ENCODE assay signal across 14 cellular contexts in genomic region chr7:22781230-22781711, GRCh38. TPM values are rescaled to one million over a fixed set of nuclear protein-coding genes. Genes with fewer than 3 reads are reported as not detected.
DNase-seq lines count a peak whose midpoint lies in the region; ATAC-seq and TF ChIP-seq lines count a peak whose summit lies in the region.
"Had no signal": no experiment of that assay in that cellular context is flagged by ENCODE, and none has a peak within 500 bp of the region (broad histone marks: within the 10 kb centered on the region; RNA-seq: fewer than 3 reads in every experiment).

No MANE protein-coding gene starts in this region.

- H3K36me3 ChIP-seq in SK-N-SH (replicated peaks in 1 of 2; ENCODE audit: control insufficient read depth in 1 of 2, insufficient read depth in 2 of 2, low read length in 1 of 2) = no peaks in the 10 kb centered on the region

- no peak overlapping the region for H3K9ac ChIP-seq in SK-N-SH

- H3K4me3 ChIP-seq in SK-N-SH (ENCODE audit: low read depth in 2 of 2, low read length in 1 of 2) = no peak overlapping the region

- no peaks in the 10 kb centered on the region for H3K9me3 ChIP-seq in SK-N-SH

- H3K4me1 ChIP-seq in SK-N-SH (ENCODE audit: control insufficient read depth in 1 of 2, insufficient read depth in 2 of 2, low read depth in 1 of 2, low read length in 1 of 2) = no peaks in the 10 kb centered on the region; a peak in 3 of 4 replicates

- H2AFZ ChIP-seq in SK-N-SH (ENCODE audit: low read depth) = peak overlapping the region; percentile 30; the same call in 1 of the 2 replicates

- no peak for TF ChIP-seq CTCF in SK-N-SH (IDR thresholded peaks at IDR 0.05)

- no peaks in the 10 kb centered on the region for H3K27me3 ChIP-seq in SK-N-SH (ENCODE audit: insufficient read depth)

- intact Hi-C loops in sciatic nerve (cut with DNase I) = no loop called here

- no peaks in the 10 kb centered on the region for H3K9me2 ChIP-seq in SK-N-SH

- H3F3A ChIP-seq in SK-N-SH (replicated peaks; ENCODE audit: insufficient read depth) = peaks cover 4% of the 10 kb centered on the region

- WGBS in SK-N-SH (ENCODE audit: low lambda C conversion rate) = 19% methylated on average over 5 of the region's 5 CpGs

- H3K79me2 ChIP-seq in SK-N-SH (ENCODE audit: insufficient read depth) = no peaks in the 10 kb centered on the region

- DNase-seq in ELR (ENCODE audit: low read depth) = peak; percentile 96
- DNase-seq in SK-N-SH = no peak
- peak; percentile 77 for DNase-seq in fibroblast of peridontal ligament (ENCODE audit: extremely low read depth)
- DNase-seq in sciatic nerve (ENCODE audit: low spot score) = no peak
- DNase-seq in LoVo (ENCODE audit: low spot score) = no peak
- no peak for DNase-seq in NCI-H748 (lab: John Stamatoyannopoulos, UW; ENCODE audit: unreplicated experiment)
- no peak for DNase-seq in NK-92 treated with Interleukin-12 subunit alpha and Interleukin-12 subunit beta, amount 100 ng/mL, for 24 hours (lab: John Stamatoyannopoulos, UW)
- DNase-seq: activated CD4-positive, CD25-positive, alpha-beta regulatory T cell; activated T-cell treated with anti-CD3 and anti-CD28 coated beads, Interleukin-2, amount 50 U/mL, for 24 hours; NCI-H1048; NCI-H510A treated with DMSO at 0.1 percent for 48 hours had no signal

- ATAC-seq in sciatic nerve (peak; percentile 72), GM21367 (IDR thresholded peaks at IDR 0.05; ENCODE audit: unreplicated experiment) (no peak)

- no peak for TF ChIP-seq RAD21 in SK-N-SH (IDR thresholded peaks at IDR 0.05; ENCODE audit: low read length)

- H4K20me1 ChIP-seq in SK-N-SH (ENCODE audit: insufficient read depth) = no peaks in the 10 kb centered on the region

- H3K27ac ChIP-seq in SK-N-SH (ENCODE audit: low read depth in 2 of 2, low read length in 1 of 2) = peak overlapping the region in 1 of 2 experiments; percentile 50; a peak in 2 of 4 replicates
- H3K27ac ChIP-seq: HL-60 had no signal

- TF ChIP-seq EP300 in SK-N-SH (IDR thresholded peaks at IDR 0.05; ENCODE audit: borderline replicate concordance in 1 of 2, low read depth in 1 of 2, low read length in 1 of 2) = no peak

- POLR2A ChIA-PET in SK-N-SH (lab: Yijun Ruan, JAX) = no interaction called here

- H3K4me2 ChIP-seq in SK-N-SH = no peak overlapping the region

- CTCF ChIA-PET in SK-N-SH (lab: Yijun Ruan, JAX) = interaction anchor here (0.9 to 3.0 kb wide), 12 partner anchors 8 to 306 kb away, joined by 3 to 29 read pairs (median 6); partner anchors contain the start of gene IL6

TF ChIP-seq in SK-N-SH, 30 proteins besides CTCF, POLR2A, EP300 and RAD21:
- TF ChIP-seq RFX5 (IDR thresholded peaks at IDR 0.05; ENCODE audit: low read length) = no peak
- TF ChIP-seq ZBTB33 (IDR thresholded peaks at IDR 0.05; ENCODE audit: borderline replicate concordance, low read depth) = no peak
- TF ChIP-seq CHD2 (IDR thresholded peaks at IDR 0.05; ENCODE audit: low read length, partially characterized antibody) = no peak
- TF ChIP-seq REST (IDR thresholded peaks at IDR 0.05; ENCODE audit: low read depth, low read length) = no peak
- no peak for TF ChIP-seq RXRA (IDR thresholded peaks at IDR 0.05; ENCODE audit: borderline replicate concordance, low read depth)
- no peak for TF ChIP-seq SIN3A (IDR thresholded peaks at IDR 0.05; ENCODE audit: borderline replicate concordance, low read depth, low read length)
- no peak for TF ChIP-seq NFIC (IDR thresholded peaks at IDR 0.05; ENCODE audit: borderline replicate concordance)
- TF ChIP-seq FOXM1 (IDR thresholded peaks at IDR 0.05; ENCODE audit: low read depth) = no peak

RNA-seq across cellular contexts. Expression of gene TOMM7, which starts 41.4 kb away (rescaled TPM):
- polyA plus RNA-seq in SK-N-SH (2012; rRNA removed) = 453 and 546 TPM in 2 replicates
- 577 and 786 TPM in 2 replicates for polyA plus RNA-seq in SK-N-SH (2012; cell fraction: cytosol; rRNA removed)
- polyA plus RNA-seq in SK-N-SH (2012; cell fraction: nucleus; rRNA removed) = 127 and 172 TPM in 2 replicates
- total RNA-seq in sciatic nerve = 322 TPM

RNA-seq across cellular contexts. Expression of gene IL6, which starts 54.3 kb away (rescaled TPM):
- polyA plus RNA-seq in SK-N-SH (2012; rRNA removed) = 13.6 and 20.5 TPM in 2 replicates
- 15.4 and 22.0 TPM in 2 replicates for polyA plus RNA-seq in SK-N-SH (2012; cell fraction: cytosol; rRNA removed)
- polyA plus RNA-seq in SK-N-SH (2012; cell fraction: nucleus; rRNA removed) = 59.0 and 64.8 TPM in 2 replicates
- 28.1 TPM for total RNA-seq in sciatic nerve
- polyA plus RNA-seq: neural cell had no signal

Comparison
In these comparisons a context has a peak if more than half of its experiments do, and no peak if none do; other contexts are left out.
1. DNase-seq: peak in ELR (single experiment) and fibroblast of peridontal ligament (single experiment); none in SK-N-SH (single experiment), sciatic nerve (single experiment), LoVo (single experiment), NCI-H748 (single experiment) and NK-92 treated with Interleukin-12 subunit alpha and Interleukin-12 subunit beta, amount 100 ng/mL, for 24 hours (single experiment).